In the genomic region with DNA sequence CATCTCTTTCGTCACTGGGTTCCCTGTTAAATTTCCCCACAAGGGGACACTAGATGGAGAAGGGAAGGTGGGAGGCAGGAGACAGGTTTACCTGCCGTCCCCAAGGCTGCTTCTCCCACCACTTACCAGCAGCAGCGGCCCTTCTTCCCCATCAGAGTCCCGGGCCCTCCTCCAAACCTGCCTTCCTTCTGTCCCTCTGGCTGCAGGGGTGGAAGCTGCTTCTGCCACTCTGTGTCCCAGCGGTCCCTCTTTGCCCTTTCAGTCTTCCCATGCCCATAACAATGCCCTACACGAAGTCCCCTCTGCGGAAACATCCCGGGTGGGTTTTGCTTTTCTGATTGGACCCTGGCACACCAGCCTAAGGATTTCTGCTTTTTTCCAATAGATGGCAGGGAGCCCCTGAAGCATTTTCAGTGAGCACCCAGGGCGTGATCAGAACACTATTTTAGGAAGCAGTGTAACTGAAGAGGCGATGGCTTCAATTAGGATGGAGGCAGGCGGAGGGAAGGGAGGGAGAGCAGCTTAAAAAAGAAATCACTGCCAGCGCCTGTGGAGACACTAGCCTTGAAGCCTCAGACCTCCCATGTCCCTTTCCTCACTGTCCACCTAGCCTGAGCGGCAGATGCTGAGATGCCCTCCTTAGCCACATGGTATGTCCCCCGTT, we compare ENCODE assay signal across 9 cellular contexts. TPM values are rescaled to one million over a fixed set of nuclear protein-coding genes. Genes with fewer than 3 reads are reported as not detected.
DNase-seq lines count a peak whose midpoint lies in the region; ATAC-seq, FAIRE-seq and TF ChIP-seq lines count a peak whose summit lies in the region.
"Not testable (repeated sequence)": the region's sequence is repeated elsewhere in the genome, so short reads cannot be mapped to it uniquely, and the experiment has no call there.
"Had no signal": no experiment of that assay in that cellular context is flagged by ENCODE, and none has a peak within 500 bp of the region (broad histone marks: within the 10 kb centered on the region; RNA-seq: fewer than 3 reads in every experiment).

No MANE protein-coding gene starts in this region.

- H3K56ac ChIP-seq in H1 (replicated peaks; ENCODE audit: insufficient read length, low read depth, low read length): not testable (repeated sequence)

- CTCF ChIA-PET in H1 (lab: Charles Lee; ENCODE audit: partially characterized antibody): not testable (repeated sequence)

- H3K23me2 ChIP-seq in H1 (ENCODE audit: low read depth, low read length): not testable (repeated sequence)

- POLR2A ChIA-PET in H1 (lab: Charles Lee; ENCODE audit: partially characterized antibody): interaction anchor here (1.1 to 6.3 kb wide), 2 partner anchors 8 to 28 kb away, joined by 5 to 62 read pairs; no protein-coding TSS in a partner anchor

- H3K4me1 Mint-ChIP-seq in neural progenitor cell: peaks cover 83% of the 10 kb centered on the region

- H3K36me3 Mint-ChIP-seq in neural progenitor cell: peaks cover 28% of the 10 kb centered on the region

- H3K4ac ChIP-seq in H1 (replicated peaks; ENCODE audit: insufficient read length, low read depth, low read length): not testable (repeated sequence)

- FAIRE-seq in H1 (lab: Jason Lieb, UNC): peak; percentile 57

- not testable (repeated sequence) for TF ChIP-seq EP300 in H1 (IDR thresholded peaks at IDR 0.05; ENCODE audit: borderline replicate concordance in 1 of 2, low read depth in 2 of 2, low read length in 2 of 2)

- H4K20me1 ChIP-seq in H1 (replicated peaks in 1 of 2; ENCODE audit: control insufficient read depth in 1 of 2, insufficient read depth in 2 of 2, low read length in 2 of 2) (peaks cover 17 to 20% of the 10 kb centered on the region in 2 experiments), neural progenitor cell (ENCODE audit: low read depth) (peaks cover 98% of the 10 kb centered on the region)

- H3K4me3 ChIP-seq in HUES48 (ENCODE audit: low read depth, low read length); RWPE2 (ENCODE audit: severe bottlenecking): not testable (repeated sequence)
- H3K4me3 ChIP-seq in H1 (ENCODE audit: extremely low read depth in 1 of 4, insufficient read depth in 2 of 4, low read depth in 3 of 4, low read length in 4 of 4) (peak overlapping the region in 2 of 4 experiments; percentile 5 to 10; a peak in 1 of 8 replicates), iPS-18c (ENCODE audit: insufficient read depth, low read depth, low read length) (peak overlapping the region; percentile 3; the same call in 1 of the 2 replicates), neural progenitor cell (peak overlapping the region; percentile 22), stomach smooth muscle (ENCODE audit: low read length in 2 of 2) (peak overlapping the region; percentile 57 to 58)

- not testable (repeated sequence) for H3K9me3 Mint-ChIP-seq in neural progenitor cell

- WGBS in H1 (ENCODE audit: extremely low coverage in 1 of 2, insufficient coverage in 1 of 2, insufficient read length in 1 of 2, insufficient replicate concordance in 2 of 2, low coverage in 1 of 2, low lambda C conversion rate in 2 of 2, missing lambda C conversion rate in 1 of 2), 2 experiments: 49% methylated on average over 11 of the region's 14 CpGs; no CpG with 5 or more reads in 1 of the 2 experiments

- not testable (repeated sequence) for H3K27me3 Mint-ChIP-seq in neural progenitor cell (ENCODE audit: insufficient read depth, low read depth)

- peaks cover 14 to 82% of the 10 kb centered on the region in 2 experiments for H3K79me2 ChIP-seq in H1 (ENCODE audit: control insufficient read depth in 1 of 2, insufficient read depth in 2 of 2, low read length in 2 of 2)
- H3K79me2 ChIP-seq in neural progenitor cell (ENCODE audit: low read depth): peaks cover 98% of the 10 kb centered on the region

- H2BK5ac ChIP-seq in H1 (ENCODE audit: low read depth, low read length): peak overlapping the region; percentile 78; the same call in 1 of the 2 replicates

- peaks cover 32% of the 10 kb centered on the region for H3K36me3 ChIP-seq in HUES48 (ENCODE audit: control insufficient read depth, insufficient read depth, low read length)
- H3K36me3 ChIP-seq in RWPE2 (ENCODE audit: low read depth); neural progenitor cell: not testable (repeated sequence)
- peaks cover 5 to 61% (median 13%) of the 10 kb centered on the region in 4 experiments for H3K36me3 ChIP-seq in H1 (ENCODE audit: control insufficient read depth in 2 of 4, insufficient read depth in 4 of 4, low read length in 3 of 4)
- peaks cover 10 to 25% of the 10 kb centered on the region in 2 donors for H3K36me3 ChIP-seq in stomach smooth muscle (ENCODE audit: control insufficient read depth in 2 of 2, insufficient read depth in 2 of 2, low read length in 2 of 2)

- TF ChIP-seq POLR2A in H1 (IDR thresholded peaks at IDR 0.05; ENCODE audit: control extremely low read depth in 1 of 2, low read depth in 2 of 2, low read length in 2 of 2): not testable (repeated sequence)

- H2AK5ac ChIP-seq in H1 (ENCODE audit: low read depth, low read length): peak overlapping the region; percentile 59; the same call in 1 of the 2 replicates

- intact Hi-C loops in Right ventricle myocardium inferior (cut with DNase I): not testable (repeated sequence)

- not testable (repeated sequence) for H4K8ac ChIP-seq in H1 (ENCODE audit: extremely low read depth, insufficient read depth, low read length)

- not testable (repeated sequence) for H3K14ac ChIP-seq in H1 (ENCODE audit: insufficient read length)

- H3K4me2 ChIP-seq in H1 (ENCODE audit: insufficient read depth in 1 of 2, low read depth in 2 of 2, low read length in 2 of 2): peak overlapping the region; percentile 45 to 79
- H3K4me2 ChIP-seq in neural progenitor cell: peak overlapping the region; percentile 74

- H3K27me3 ChIP-seq in HUES48 (ENCODE audit: control insufficient read depth, insufficient read depth, low read length); RWPE2 (ENCODE audit: insufficient read depth, poor library complexity, severe bottlenecking); H1 (replicated peaks in 1 of 4; ENCODE audit: control insufficient read depth in 3 of 4, extremely low read depth in 1 of 4, insufficient read depth in 3 of 4, low read length in 3 of 4); neural progenitor cell; stomach smooth muscle (ENCODE audit: control insufficient read depth in 1 of 2, insufficient read depth in 2 of 2, low read length in 2 of 2): not testable (repeated sequence)

- peaks cover 92% of the 10 kb centered on the region for H3F3A ChIP-seq in neural progenitor cell (ENCODE audit: low read depth)

- peak; percentile 2; the same call in 1 of the 3 replicates for ATAC-seq in RWPE2 (ENCODE audit: low read depth)
- ATAC-seq in Right ventricle myocardium inferior: peak; percentile 30

- H3K23ac ChIP-seq in H1 (ENCODE audit: insufficient read length): not testable (repeated sequence)

- H3K18ac ChIP-seq in H1 (ENCODE audit: extremely low read depth, low read length): peak overlapping the region; percentile 87; the same call in 1 of the 2 replicates

- H2BK15ac ChIP-seq in H1 (ENCODE audit: low read length): not testable (repeated sequence)

- DNase-seq in RWPE2 (ENCODE audit: low spot score); H1 (ENCODE audit: low read depth in 1 of 2, low spot score in 2 of 2); Right ventricle myocardium inferior (ENCODE audit: missing footprints); neural progenitor cell (ENCODE audit: low spot score): not testable (repeated sequence)

- H3K79me1 ChIP-seq in H1 (ENCODE audit: low read depth, low read length): peaks cover 35% of the 10 kb centered on the region

- H2AFZ ChIP-seq in H1 (ENCODE audit: low read length); neural progenitor cell (replicated peaks): not testable (repeated sequence)

- H3K4me3 Mint-ChIP-seq in neural progenitor cell: peak overlapping the region; percentile 69

- not testable (repeated sequence) for H3K9me3 ChIP-seq in HUES48 (ENCODE audit: control insufficient read depth, insufficient read depth, low read length); RWPE2 (ENCODE audit: severe bottlenecking); H1 (ENCODE audit: insufficient read depth in 2 of 2, low read depth in 1 of 2, low read length in 1 of 2); iPS-18c (ENCODE audit: control insufficient read depth, insufficient read depth, low read length); neural progenitor cell (ENCODE audit: low read depth); stomach smooth muscle (ENCODE audit: control insufficient read depth in 2 of 2, low read length in 2 of 2)

- H3K27ac ChIP-seq in HUES48 (ENCODE audit: low read depth, low read length) (peak overlapping the region; percentile 88), H1 (ENCODE audit: low read depth, low read length) (peak overlapping the region; percentile 69), neural progenitor cell (peak overlapping the region; percentile 88), stomach smooth muscle (ENCODE audit: low read length) (peak overlapping the region; percentile 95)
- not testable (repeated sequence) for H3K27ac ChIP-seq in RWPE2 (ENCODE audit: poor library complexity, severe bottlenecking)

- H3K4me1 ChIP-seq in HUES48 (ENCODE audit: control insufficient read depth, insufficient read depth, low read length) (peaks cover 59% of the 10 kb centered on the region), RWPE2 (ENCODE audit: insufficient read depth, poor library complexity, severe bottlenecking) (peaks cover 11% of the 10 kb centered on the region), H1 (replicated peaks in 1 of 4; ENCODE audit: control insufficient read depth in 3 of 4, insufficient read depth in 4 of 4, low read length in 3 of 4) (peaks cover 23 to 60% (median 46%) of the 10 kb centered on the region in 4 experiments), neural progenitor cell (peaks cover 88% of the 10 kb centered on the region), stomach smooth muscle (ENCODE audit: control insufficient read depth, insufficient read depth, low read length) (peaks cover 88% of the 10 kb centered on the region)

- not testable (repeated sequence) for TF ChIP-seq RAD21 in H1 (IDR thresholded peaks at IDR 0.05 in 1 of 2, conservative IDR thresholded peaks at IDR 0.05 in 1 of 2; ENCODE audit: low read depth in 2 of 2, low read length in 2 of 2)

- H4K91ac ChIP-seq in H1 (replicated peaks; ENCODE audit: insufficient read length, low read length): not testable (repeated sequence)

- H3K27ac Mint-ChIP-seq in neural progenitor cell: peak overlapping the region; percentile 89

- H2BK120ac ChIP-seq in H1 (replicated peaks; ENCODE audit: low read depth, low read length): not testable (repeated sequence)

- peak overlapping the region; percentile 94 for H2BK12ac ChIP-seq in H1 (ENCODE audit: low read depth, low read length)

- peak overlapping the region; percentile 53 for H3K9ac ChIP-seq in HUES48 (ENCODE audit: low read depth, low read length)
- H3K9ac ChIP-seq in H1 (replicated peaks in 1 of 4; ENCODE audit: extremely low read depth in 1 of 4, low read depth in 3 of 4, low read length in 3 of 4): 0 out of 7 replicates have a peak overlapping the region, but pooled peaks of 1 of the 4 experiments have one; percentile 16
- not testable (repeated sequence) for H3K9ac ChIP-seq in neural progenitor cell
- peak overlapping the region in 1 of 2 donors; percentile 36 for H3K9ac ChIP-seq in stomach smooth muscle (ENCODE audit: low read length in 2 of 2)

- H4K5ac ChIP-seq in H1 (ENCODE audit: insufficient read length, low read depth, low read length): peak overlapping the region; percentile 39

- H2BK20ac ChIP-seq in H1 (ENCODE audit: low read length): peak overlapping the region; percentile 72; the same call in 1 of the 2 replicates

- TF ChIP-seq CTCF in RWPE2 (IDR thresholded peaks at IDR 0.05; ENCODE audit: poor library complexity, severe bottlenecking); H1 (IDR thresholded peaks at IDR 0.05; ENCODE audit: control extremely low read depth in 1 of 3, insufficient read depth in 1 of 3, low read depth in 1 of 3, low read length in 3 of 3); neural progenitor cell (IDR thresholded peaks at IDR 0.05): not testable (repeated sequence)

RNA-seq across cellular contexts. Expression of gene RGMA, which starts 26.3 kb away (rescaled TPM):
- 39.8 and 41.8 TPM in 2 replicates for total RNA-seq in H1 (2021; fragmentation: NEBNext Ultra II Directional; extraction: Animal tissue kit (Norgen Biotek cat#: 25700))
- polyA plus RNA-seq in H1 (2011; rRNA removed): 19.9 and 49.3 TPM in 2 replicates
- polyA plus RNA-seq in H1 (2011; cell fraction: cytosol; rRNA removed): 22.2 TPM
- 36.3 TPM for polyA plus RNA-seq in H1 (2011; cell fraction: nucleus; rRNA removed)
- 29.1 to 45.4 TPM (median 42.0 TPM) in 4 replicates for polyA plus RNA-seq in H1 (2012, experiment 1 of 2)
- polyA plus RNA-seq in H1 (2012, experiment 2 of 2): 30.6 TPM
- 21.1 TPM for polyA plus RNA-seq in H1 (2013, experiment 1 of 2)
- 23.0 TPM for polyA plus RNA-seq in H1 (2013, experiment 2 of 2)
- 10.0 and 13.8 TPM in 2 replicates for polyA minus RNA-seq in H1 (2011; rRNA and poly(A)+ RNA removed)
- 25.5 TPM for polyA minus RNA-seq in H1 (2011; cell fraction: cytosol; rRNA and poly(A)+ RNA removed)
- polyA minus RNA-seq in H1 (2011; cell fraction: nucleus; rRNA and poly(A)+ RNA removed): 27.8 TPM
- total RNA-seq in Right ventricle myocardium inferior (35.2 TPM), neural progenitor cell (ENCODE audit: low replicate concordance) (41.4 and 85.1 TPM in 2 replicates)
- total RNA-seq: CD4-positive, alpha-beta T cell; GM12878 had no signal
- polyA plus RNA-seq: GM12878 had no signal
